Comparison of ENCODE assay signal across 8 cellular contexts in genomic region chr9:83062653-83063527, GRCh38. TPM values are rescaled to one million over a fixed set of nuclear protein-coding genes. Genes with fewer than 3 reads are reported as not detected.
DNase-seq lines count a peak whose midpoint lies in the region; ATAC-seq and TF ChIP-seq lines count a peak whose summit lies in the region.

TSS of gene RASEF (minus strand) at chr9:83063142. CDS start at chr9:83062867, 275 bp downstream.

- WGBS in testis, 2 donors, result 8 to 10% methylated on average over 10 to 17 of the region's 98 CpGs

- H3K4me1 Mint-ChIP-seq in activated naive CD8-positive, alpha-beta T cell treated with anti-CD3 and anti-CD28 coated beads for 36 hours, result no peaks in the 10 kb centered on the region
- no peaks in the 10 kb centered on the region for H3K4me1 Mint-ChIP-seq in activated naive CD8-positive, alpha-beta T cell treated with anti-CD3 and anti-CD28 coated beads, Interleukin-2, amount 50 U/mL, for 24 hours
- H3K4me1 Mint-ChIP-seq in activated T-cell treated with anti-CD3 and anti-CD28 coated beads, Interleukin-2, amount 50 U/mL, for 24 hours (ENCODE audit: low read depth), result peaks cover 2% of the 10 kb centered on the region

- H3K4me3 ChIP-seq in iPS-20b (ENCODE audit: low read length) (peak within 1 kb of the TSS; percentile 55), testis (peak within 1 kb of the TSS; percentile 54 to 68)

- no peak for TF ChIP-seq CTCF in testis (IDR thresholded peaks at IDR 0.05)

- H3K27me3 ChIP-seq in iPS-20b (ENCODE audit: insufficient read depth, low read length), result peaks cover 75% of the 10 kb centered on the region
- no peaks in the 10 kb centered on the region for H3K27me3 ChIP-seq in testis

- peaks cover 4% of the 10 kb centered on the region for H3K9me3 Mint-ChIP-seq in activated naive CD8-positive, alpha-beta T cell treated with anti-CD3 and anti-CD28 coated beads for 36 hours
- no peaks in the 10 kb centered on the region for H3K9me3 Mint-ChIP-seq in activated naive CD8-positive, alpha-beta T cell treated with anti-CD3 and anti-CD28 coated beads, Interleukin-2, amount 50 U/mL, for 24 hours
- H3K9me3 Mint-ChIP-seq in activated T-cell treated with anti-CD3 and anti-CD28 coated beads, Interleukin-2, amount 50 U/mL, for 24 hours, result no peaks in the 10 kb centered on the region

- intact Hi-C loops in testis (cut with DNase I; ENCODE audit: low total_unique reads), result no loop called here

- ATAC-seq in activated naive CD8-positive, alpha-beta T cell treated with anti-CD3 and anti-CD28 coated beads, Interleukin-2, amount 50 U/mL, for 24 hours, result no peak

- no peak within 1 kb of the TSS; the same call in 1 of the 2 replicates for H3K9ac ChIP-seq in iPS-20b (ENCODE audit: low read depth, low read length)

- H3K4me3 Mint-ChIP-seq in activated naive CD8-positive, alpha-beta T cell treated with anti-CD3 and anti-CD28 coated beads for 36 hours, result no peak within 1 kb of the TSS
- H3K4me3 Mint-ChIP-seq in activated naive CD8-positive, alpha-beta T cell treated with anti-CD3 and anti-CD28 coated beads, Interleukin-2, amount 50 U/mL, for 24 hours, result no peak within 1 kb of the TSS
- H3K4me3 Mint-ChIP-seq in activated T-cell treated with anti-CD3 and anti-CD28 coated beads, Interleukin-2, amount 50 U/mL, for 24 hours, result no peak within 1 kb of the TSS

- peaks cover 2% of the 10 kb centered on the region for H3K36me3 Mint-ChIP-seq in activated naive CD8-positive, alpha-beta T cell treated with anti-CD3 and anti-CD28 coated beads for 36 hours
- H3K36me3 Mint-ChIP-seq in activated naive CD8-positive, alpha-beta T cell treated with anti-CD3 and anti-CD28 coated beads, Interleukin-2, amount 50 U/mL, for 24 hours (ENCODE audit: low read depth), result peaks cover 4% of the 10 kb centered on the region
- H3K36me3 Mint-ChIP-seq in activated T-cell treated with anti-CD3 and anti-CD28 coated beads, Interleukin-2, amount 50 U/mL, for 24 hours (ENCODE audit: low read depth), result no peaks in the 10 kb centered on the region

- TF ChIP-seq POLR2A in testis (IDR thresholded peaks at IDR 0.05), result no peak

- peaks cover 49% of the 10 kb centered on the region for H3K27me3 Mint-ChIP-seq in activated naive CD8-positive, alpha-beta T cell treated with anti-CD3 and anti-CD28 coated beads for 36 hours
- peaks cover 34% of the 10 kb centered on the region for H3K27me3 Mint-ChIP-seq in activated naive CD8-positive, alpha-beta T cell treated with anti-CD3 and anti-CD28 coated beads, Interleukin-2, amount 50 U/mL, for 24 hours
- peaks cover 40% of the 10 kb centered on the region for H3K27me3 Mint-ChIP-seq in activated T-cell treated with anti-CD3 and anti-CD28 coated beads, Interleukin-2, amount 50 U/mL, for 24 hours

- H3K9me3 ChIP-seq in iPS-20b (ENCODE audit: insufficient read depth, low read depth, low read length) (no peaks in the 10 kb centered on the region), testis (no peaks in the 10 kb centered on the region)

- no peak within 1 kb of the TSS for H3K27ac Mint-ChIP-seq in activated naive CD8-positive, alpha-beta T cell treated with anti-CD3 and anti-CD28 coated beads for 36 hours
- H3K27ac Mint-ChIP-seq in activated naive CD8-positive, alpha-beta T cell treated with anti-CD3 and anti-CD28 coated beads, Interleukin-2, amount 50 U/mL, for 24 hours, result no peak within 1 kb of the TSS
- no peak within 1 kb of the TSS for H3K27ac Mint-ChIP-seq in activated T-cell treated with anti-CD3 and anti-CD28 coated beads, Interleukin-2, amount 50 U/mL, for 24 hours

- H3K4me1 ChIP-seq in iPS-20b (ENCODE audit: insufficient read depth, low read length) (peaks cover 4% of the 10 kb centered on the region; the same call in 1 of the 2 replicates), testis (peaks cover 4% of the 10 kb centered on the region)

- peak; percentile 4 for DNase-seq in activated naive CD8-positive, alpha-beta T cell treated with anti-CD3 and anti-CD28 coated beads for 36 hours
- no peak for DNase-seq in activated naive CD8-positive, alpha-beta T cell treated with anti-CD3 and anti-CD28 coated beads, Interleukin-2, amount 50 U/mL, for 24 hours
- peak; percentile 35 for DNase-seq in SW 1271 (lab: John Stamatoyannopoulos, UW)
- DNase-seq in testis, result peak; percentile 49
- no peak for DNase-seq in cerebellar cortex (ENCODE audit: low spot score)
- no peak for DNase-seq in activated T-cell treated with anti-CD3 and anti-CD28 coated beads, Interleukin-2, amount 50 U/mL, for 24 hours
- DNase-seq in HUDEP-2 (lab: John Stamatoyannopoulos, UW; ENCODE audit: unreplicated experiment in 76 of 76), result no peak

- H3K36me3 ChIP-seq in iPS-20b (ENCODE audit: insufficient read depth, low read depth, low read length) (no peaks in the 10 kb centered on the region), testis (ENCODE audit: low read depth, missing control alignments) (no peaks in the 10 kb centered on the region)

- no peak within 1 kb of the TSS for H3K27ac ChIP-seq in iPS-20b (ENCODE audit: low read length)
- peak within 1 kb of the TSS; percentile 49 to 59 for H3K27ac ChIP-seq in testis

RNA-seq across cellular contexts. Expression of gene RASEF, which starts in this region (rescaled TPM):
- not detected for total RNA-seq in activated naive CD8-positive, alpha-beta T cell treated with anti-CD3 and anti-CD28 coated beads for 36 hours
- total RNA-seq in testis, result 10 to 100 TPM in 1 of 2 donors, 1 to 10 TPM in 1; 9.1 to 10.8 TPM
- 2.7 TPM for polyA plus RNA-seq in testis (ENCODE audit: insufficient read depth, low read depth, low replicate concordance)

Comparison
In these comparisons a context has a peak if more than half of its experiments do, and no peak if none do; other contexts are left out.
1. RNA of gene RASEF (total RNA-seq): 9.1 to 10.8 TPM in testis; not detected in activated naive CD8-positive, alpha-beta T cell treated with anti-CD3 and anti-CD28 coated beads for 36 hours; every median in the first group is over 4 times any median in the second.
2. Peak in DNase-seq in activated naive CD8-positive, alpha-beta T cell treated with anti-CD3 and anti-CD28 coated beads for 36 hours; RNA of the gene not detected or under 1 TPM.
3. DNase-seq: peak in SW 1271 (2 of 2) and testis (single experiment); none in activated naive CD8-positive, alpha-beta T cell treated with anti-CD3 and anti-CD28 coated beads, Interleukin-2, amount 50 U/mL, for 24 hours (single experiment), cerebellar cortex (single experiment), activated T-cell treated with anti-CD3 and anti-CD28 coated beads, Interleukin-2, amount 50 U/mL, for 24 hours (single experiment) and HUDEP-2 (0 of 76).